Comparison of ENCODE assay signal across 8 cellular contexts in the genomic region with DNA sequence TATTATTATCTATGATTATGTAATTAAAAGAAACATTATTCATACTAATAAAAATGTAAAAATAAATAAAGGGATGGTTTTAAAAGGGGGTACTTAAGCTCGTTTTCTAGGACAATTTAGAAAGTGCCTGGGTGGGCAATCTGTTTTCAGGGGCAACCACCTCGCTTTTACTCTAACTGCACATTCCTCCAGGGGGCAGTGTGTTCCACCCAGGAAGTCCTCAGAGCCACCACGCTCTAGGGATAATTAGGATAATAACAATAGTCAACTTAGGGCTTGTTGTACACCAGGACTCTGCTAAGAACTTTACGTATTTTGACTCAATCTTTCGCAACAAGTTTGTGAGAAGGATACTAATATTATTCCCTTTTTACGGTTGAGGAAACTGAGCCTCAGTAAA.
A peak's percentile ranks its signal among the peaks of the same experiment; 100 is the strongest.
DNase-seq lines count a peak whose midpoint lies in the region; ATAC-seq and TF ChIP-seq lines count a peak whose summit lies in the region.

No MANE protein-coding gene starts in this region.

- no peak overlapping the region for H2BK120ac ChIP-seq in IMR-90 (ENCODE audit: low read depth, low read length)

- H3K4me1 Mint-ChIP-seq in activated CD4-positive, alpha-beta T cell treated with anti-CD3 and anti-CD28 coated beads for 36 hours, result no peaks in the 10 kb centered on the region
- H3K4me1 Mint-ChIP-seq in osteocyte (ENCODE audit: unreplicated experiment), result no peaks in the 10 kb centered on the region

- peak; percentile 71 for TF ChIP-seq RAD21 in IMR-90 (IDR thresholded peaks at IDR 0.05; ENCODE audit: low read length)

- peak; percentile 56 for TF ChIP-seq CTCF in IMR-90 (conservative IDR thresholded peaks at IDR 0.05; ENCODE audit: low read depth, low read length)
- TF ChIP-seq CTCF in osteocyte (IDR thresholded peaks at IDR 0.05), result peak; percentile 57

- H3K9me1 ChIP-seq in IMR-90 (ENCODE audit: insufficient read depth, low read length), result no peaks in the 10 kb centered on the region

- no peak overlapping the region for H4K8ac ChIP-seq in IMR-90 (ENCODE audit: low read depth in 2 of 2, low read length in 2 of 2)

- H3K4me2 ChIP-seq in IMR-90 (ENCODE audit: low read depth, low read length), result no peak overlapping the region

- CTCF ChIA-PET in activated CD4-positive, alpha-beta T cell treated with anti-CD3 and anti-CD28 coated beads for 36 hours (lab: Charles Lee), result interaction anchor here (0.5 to 1.0 kb wide), 7 partner anchors 12 to 637 kb away, joined by 3 to 4 read pairs (median 3); no protein-coding TSS in a partner anchor
- CTCF ChIA-PET in IMR-90 (lab: Yijun Ruan, JAX), result interaction anchor here (0.6 to 1.2 kb wide), 4 partner anchors 293 to 889 kb away, joined by 3 to 5 read pairs (median 4); no protein-coding TSS in a partner anchor

- no peaks in the 10 kb centered on the region for H3K27me3 ChIP-seq in IMR-90 (ENCODE audit: control insufficient read depth, insufficient read depth, low read length)

- H3K36me3 ChIP-seq in IMR-90 (ENCODE audit: control insufficient read depth, insufficient read depth, low read length), result no peaks in the 10 kb centered on the region

- no peak overlapping the region for H3K27ac Mint-ChIP-seq in activated CD4-positive, alpha-beta T cell treated with anti-CD3 and anti-CD28 coated beads for 36 hours
- no peak overlapping the region for H3K27ac Mint-ChIP-seq in osteocyte (ENCODE audit: unreplicated experiment)

- H3K56ac ChIP-seq in IMR-90 (ENCODE audit: extremely low read depth, insufficient read depth, low read length), result no peak overlapping the region

- H4K91ac ChIP-seq in IMR-90 (ENCODE audit: insufficient read depth, low read depth, low read length), result no peak overlapping the region

- no peak overlapping the region for H3K18ac ChIP-seq in IMR-90 (ENCODE audit: low read depth, low read length)

- H3K23ac ChIP-seq in IMR-90 (ENCODE audit: low read depth, low read length), result no peak overlapping the region

- no peak overlapping the region for H2AK9ac ChIP-seq in IMR-90 (replicated peaks; ENCODE audit: low read depth, low read length, poor library complexity)

- H4K5ac ChIP-seq in IMR-90 (ENCODE audit: low read depth, low read length), result no peak overlapping the region

- no peak overlapping the region for H2BK20ac ChIP-seq in IMR-90 (ENCODE audit: low read depth, low read length)

- H3K36me3 Mint-ChIP-seq in activated CD4-positive, alpha-beta T cell treated with anti-CD3 and anti-CD28 coated beads for 36 hours (ENCODE audit: low read depth), result no peaks in the 10 kb centered on the region
- no peaks in the 10 kb centered on the region for H3K36me3 Mint-ChIP-seq in osteocyte (ENCODE audit: unreplicated experiment)

- no CpG with 5 or more reads among the region's 6 CpGs for WGBS in IMR-90 (ENCODE audit: extremely low coverage in 2 of 2, insufficient read length in 1 of 2), 2 experiments

- no peaks in the 10 kb centered on the region for H3K4me1 ChIP-seq in IMR-90 (ENCODE audit: control insufficient read depth, insufficient read depth, low read length)

- no peak overlapping the region for H3K4ac ChIP-seq in IMR-90 (ENCODE audit: low read depth, low read length)

- intact Hi-C loops in activated CD4-positive, alpha-beta T cell treated with anti-CD3 and anti-CD28 coated beads for 36 hours (cut with DNase I, micrococcal nuclease), result loop anchor here in 1 of 2 experiments (5.0 kb wide), 2 partner anchors 85 to 470 kb away; no protein-coding TSS in a partner anchor
- intact Hi-C loops in IMR-90 (cut with micrococcal nuclease), result loop anchor here (1.0 to 5.0 kb wide), 4 partner anchors 85 to 530 kb away; no protein-coding TSS in a partner anchor

- H3K14ac ChIP-seq in IMR-90 (replicated peaks; ENCODE audit: low read depth, low read length), result no peak overlapping the region

- no peak overlapping the region for H3K4me3 Mint-ChIP-seq in activated CD4-positive, alpha-beta T cell treated with anti-CD3 and anti-CD28 coated beads for 36 hours
- no peak overlapping the region for H3K4me3 Mint-ChIP-seq in osteocyte (ENCODE audit: unreplicated experiment)

- H3K79me1 ChIP-seq in IMR-90 (ENCODE audit: low read depth in 1 of 2, low read length in 2 of 2), result no peaks in the 10 kb centered on the region

- no peak overlapping the region for H3K4me3 ChIP-seq in IMR-90 (ENCODE audit: insufficient read depth, low read depth, low read length)

- H3K9me3 Mint-ChIP-seq in activated CD4-positive, alpha-beta T cell treated with anti-CD3 and anti-CD28 coated beads for 36 hours (ENCODE audit: low read depth), result no peaks in the 10 kb centered on the region
- no peaks in the 10 kb centered on the region for H3K9me3 Mint-ChIP-seq in osteocyte (ENCODE audit: unreplicated experiment)

- no peak overlapping the region for H2AFZ ChIP-seq in IMR-90 (replicated peaks; ENCODE audit: low read length, poor library complexity)

- no peak overlapping the region for H2BK15ac ChIP-seq in IMR-90 (ENCODE audit: low read depth, low read length)

- POLR2A ChIA-PET in activated CD4-positive, alpha-beta T cell treated with anti-CD3 and anti-CD28 coated beads for 36 hours (lab: Charles Lee), result no interaction called here
- POLR2A ChIA-PET in IMR-90 (lab: Charles Lee; ENCODE audit: unreplicated experiment), result no interaction called here

- H2AK5ac ChIP-seq in IMR-90 (ENCODE audit: low read depth, low read length), result no peak overlapping the region

- dilution Hi-C loops in IMR-90 (cut with HindIII; ENCODE audit: low sequenced_read_pairs, unreplicated experiment), result no loop called here

- no peak overlapping the region for H3K9ac ChIP-seq in IMR-90 (ENCODE audit: low read depth, low read length)

- in situ Hi-C loops in IMR-90 (cut with MboI; ENCODE audit: low sequenced_read_pairs), result loop anchor here (10.0 kb wide), 1 partner anchor 378 kb away; no protein-coding TSS in a partner anchor

- peak; percentile 24 for DNase-seq in activated CD4-positive, alpha-beta T cell treated with anti-CD3 and anti-CD28 coated beads for 36 hours
- no peak for DNase-seq in activated CD4-positive, alpha-beta T cell treated with anti-CD3 and anti-CD28 coated beads for 1 hour
- peak; percentile 26 for DNase-seq in IMR-90
- DNase-seq in dermis blood vessel endothelial cell, result peak; percentile 7
- no peak for DNase-seq in osteocyte (ENCODE audit: extremely low spot score, unreplicated experiment)
- DNase-seq in GDM1 (lab: John Stamatoyannopoulos, UW), result no peak
- no peak for DNase-seq in SKM-1 (lab: John Stamatoyannopoulos, UW; ENCODE audit: unreplicated experiment)

- no peak overlapping the region for H3K27ac ChIP-seq in IMR-90 (ENCODE audit: insufficient read depth, low read length)

- peaks cover 2% of the 10 kb centered on the region for H3K27me3 Mint-ChIP-seq in activated CD4-positive, alpha-beta T cell treated with anti-CD3 and anti-CD28 coated beads for 36 hours
- no peaks in the 10 kb centered on the region for H3K27me3 Mint-ChIP-seq in osteocyte (ENCODE audit: unreplicated experiment)

- H3K9me3 ChIP-seq in IMR-90 (ENCODE audit: control insufficient read depth, insufficient read depth, low read length), result peaks cover 2% of the 10 kb centered on the region; the same call in 1 of the 2 replicates

- BruUV-seq in IMR-90 (replicated peaks; lab: Mats Ljungman, UMichigan), result no TSS peak

- TF ChIP-seq POLR2A in IMR-90 (IDR thresholded peaks at IDR 0.05; ENCODE audit: low read depth, low read length), result no peak

- ATAC-seq in activated CD4-positive, alpha-beta T cell treated with anti-CD3 and anti-CD28 coated beads for 36 hours, result no peak
- ATAC-seq in IMR-90 (ENCODE audit: low read depth) (no peak), GM18909 (IDR thresholded peaks at IDR 0.05; ENCODE audit: poor library complexity, unreplicated experiment) (no peak)

- H2BK5ac ChIP-seq in IMR-90 (ENCODE audit: low read depth, low read length, poor library complexity, severe bottlenecking), result no peak overlapping the region

- no peaks in the 10 kb centered on the region for H4K20me1 ChIP-seq in IMR-90 (ENCODE audit: insufficient read depth, low read length)

TF ChIP-seq in IMR-90, 13 proteins besides CTCF, POLR2A, EP300 and RAD21:
- TF ChIP-seq RFX5 (IDR thresholded peaks at IDR 0.05; ENCODE audit: low read depth, low read length), result no peak
- TF ChIP-seq MAFK (IDR thresholded peaks at IDR 0.05; ENCODE audit: low read depth, low read length), result no peak
- no peak for TF ChIP-seq BHLHE40 (IDR thresholded peaks at IDR 0.05; ENCODE audit: low read depth, low read length)
- no peak for TF ChIP-seq MXI1 (IDR thresholded peaks at IDR 0.05; ENCODE audit: borderline replicate concordance, low read depth, low read length)
- TF ChIP-seq CHD1 (IDR thresholded peaks at IDR 0.05; ENCODE audit: low read depth, low read length), result no peak
- peak; percentile 35; the same call in 1 of the 2 replicates for TF ChIP-seq CEBPB (IDR thresholded peaks at IDR 0.05; ENCODE audit: low read depth, low read length)
- TF ChIP-seq SMC3 (IDR thresholded peaks at IDR 0.05; ENCODE audit: low read depth, low read length), result peak; percentile 66
- TF ChIP-seq, protein P1, sequence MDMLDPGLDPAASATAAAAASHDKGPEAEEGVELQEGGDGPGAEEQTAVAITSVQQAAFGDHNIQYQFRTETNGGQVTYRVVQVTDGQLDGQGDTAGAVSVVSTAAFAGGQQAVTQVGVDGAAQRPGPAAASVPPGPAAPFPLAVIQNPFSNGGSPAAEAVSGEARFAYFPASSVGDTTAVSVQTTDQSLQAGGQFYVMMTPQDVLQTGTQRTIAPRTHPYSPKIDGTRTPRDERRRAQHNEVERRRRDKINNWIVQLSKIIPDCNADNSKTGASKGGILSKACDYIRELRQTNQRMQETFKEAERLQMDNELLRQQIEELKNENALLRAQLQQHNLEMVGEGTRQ (IDR thresholded peaks at IDR 0.05; ENCODE audit: low read depth, low read length), result no peak
TF ChIP-seq in IMR-90: peak in this region for 2.

Comparison
In these comparisons a context has a peak if more than half of its experiments do, and no peak if none do; other contexts are left out.
1. DNase-seq: peak in activated CD4-positive, alpha-beta T cell treated with anti-CD3 and anti-CD28 coated beads for 36 hours (single experiment), IMR-90 (single experiment) and dermis blood vessel endothelial cell (single experiment); none in activated CD4-positive, alpha-beta T cell treated with anti-CD3 and anti-CD28 coated beads for 1 hour (single experiment), osteocyte (single experiment), GDM1 (single experiment) and SKM-1 (single experiment).